1 cellular context compared by ENCODE assay signal in genomic region chr3:117404756-117405155, GRCh38.
TF ChIP-seq lines count a peak whose summit lies in the region.

No MANE protein-coding gene starts in this region.

TF ChIP-seq in HEK293, 187 proteins besides CTCF, POLR2A, EP300 and RAD21 (continued from another document):
- TF ChIP-seq, protein P1, sequence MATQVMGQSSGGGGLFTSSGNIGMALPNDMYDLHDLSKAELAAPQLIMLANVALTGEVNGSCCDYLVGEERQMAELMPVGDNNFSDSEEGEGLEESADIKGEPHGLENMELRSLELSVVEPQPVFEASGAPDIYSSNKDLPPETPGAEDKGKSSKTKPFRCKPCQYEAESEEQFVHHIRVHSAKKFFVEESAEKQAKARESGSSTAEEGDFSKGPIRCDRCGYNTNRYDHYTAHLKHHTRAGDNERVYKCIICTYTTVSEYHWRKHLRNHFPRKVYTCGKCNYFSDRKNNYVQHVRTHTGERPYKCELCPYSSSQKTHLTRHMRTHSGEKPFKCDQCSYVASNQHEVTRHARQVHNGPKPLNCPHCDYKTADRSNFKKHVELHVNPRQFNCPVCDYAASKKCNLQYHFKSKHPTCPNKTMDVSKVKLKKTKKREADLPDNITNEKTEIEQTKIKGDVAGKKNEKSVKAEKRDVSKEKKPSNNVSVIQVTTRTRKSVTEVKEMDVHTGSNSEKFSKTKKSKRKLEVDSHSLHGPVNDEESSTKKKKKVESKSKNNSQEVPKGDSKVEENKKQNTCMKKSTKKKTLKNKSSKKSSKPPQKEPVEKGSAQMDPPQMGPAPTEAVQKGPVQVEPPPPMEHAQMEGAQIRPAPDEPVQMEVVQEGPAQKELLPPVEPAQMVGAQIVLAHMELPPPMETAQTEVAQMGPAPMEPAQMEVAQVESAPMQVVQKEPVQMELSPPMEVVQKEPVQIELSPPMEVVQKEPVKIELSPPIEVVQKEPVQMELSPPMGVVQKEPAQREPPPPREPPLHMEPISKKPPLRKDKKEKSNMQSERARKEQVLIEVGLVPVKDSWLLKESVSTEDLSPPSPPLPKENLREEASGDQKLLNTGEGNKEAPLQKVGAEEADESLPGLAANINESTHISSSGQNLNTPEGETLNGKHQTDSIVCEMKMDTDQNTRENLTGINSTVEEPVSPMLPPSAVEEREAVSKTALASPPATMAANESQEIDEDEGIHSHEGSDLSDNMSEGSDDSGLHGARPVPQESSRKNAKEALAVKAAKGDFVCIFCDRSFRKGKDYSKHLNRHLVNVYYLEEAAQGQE (tag by site-specific recombination; IDR thresholded peaks at IDR 0.05): no peak
- TF ChIP-seq ZNF274 (IDR thresholded peaks at IDR 0.05; ENCODE audit: low read length) (no peak), ZNF274 (tag by site-specific recombination; IDR thresholded peaks at IDR 0.05; ENCODE audit: borderline replicate concordance) (no peak), ZNF140 (tag by site-specific recombination; IDR thresholded peaks at IDR 0.05) (no peak), ZNF600 (tag by site-specific recombination; IDR thresholded peaks at IDR 0.05) (no peak), ZBTB1 (tag by site-specific recombination; IDR thresholded peaks at IDR 0.05) (no peak), MEIS1 (CRISPR knock-in tag; IDR thresholded peaks at IDR 0.05; ENCODE audit: borderline replicate concordance) (no peak), ZNF132 (tag by site-specific recombination; IDR thresholded peaks at IDR 0.05; ENCODE audit: borderline replicate concordance) (no peak), GLIS1 (tag by site-specific recombination; IDR thresholded peaks at IDR 0.05) (no peak), BCL6B (tag by site-specific recombination; IDR thresholded peaks at IDR 0.05) (no peak), ZBTB8A (tag by site-specific recombination; IDR thresholded peaks at IDR 0.05) (no peak), ZNF416 (tag by site-specific recombination; IDR thresholded peaks at IDR 0.05) (no peak), ZNF692 (tag by site-specific recombination; IDR thresholded peaks at IDR 0.05) (no peak), REPIN1 (tag by site-specific recombination; IDR thresholded peaks at IDR 0.05; ENCODE audit: low read depth) (no peak), ZNF664 (tag by site-specific recombination; IDR thresholded peaks at IDR 0.05) (no peak), ZNF292 (tag by site-specific recombination; IDR thresholded peaks at IDR 0.05; ENCODE audit: borderline replicate concordance, low read depth) (no peak), ZNF121 (tag by site-specific recombination; IDR thresholded peaks at IDR 0.05) (no peak), HOXA7 (CRISPR knock-in tag; IDR thresholded peaks at IDR 0.05; ENCODE audit: borderline replicate concordance) (no peak), ZFP37 (tag by site-specific recombination; IDR thresholded peaks at IDR 0.05) (no peak), SCRT2 (tag by site-specific recombination; IDR thresholded peaks at IDR 0.05) (peak; percentile 48; the same call in 1 of the 2 replicates), ZNF23 (tag by site-specific recombination; IDR thresholded peaks at IDR 0.05; ENCODE audit: borderline replicate concordance) (no peak), ZNF18 (tag by site-specific recombination; IDR thresholded peaks at IDR 0.05) (no peak)
- TF ChIP-seq, protein P2, sequence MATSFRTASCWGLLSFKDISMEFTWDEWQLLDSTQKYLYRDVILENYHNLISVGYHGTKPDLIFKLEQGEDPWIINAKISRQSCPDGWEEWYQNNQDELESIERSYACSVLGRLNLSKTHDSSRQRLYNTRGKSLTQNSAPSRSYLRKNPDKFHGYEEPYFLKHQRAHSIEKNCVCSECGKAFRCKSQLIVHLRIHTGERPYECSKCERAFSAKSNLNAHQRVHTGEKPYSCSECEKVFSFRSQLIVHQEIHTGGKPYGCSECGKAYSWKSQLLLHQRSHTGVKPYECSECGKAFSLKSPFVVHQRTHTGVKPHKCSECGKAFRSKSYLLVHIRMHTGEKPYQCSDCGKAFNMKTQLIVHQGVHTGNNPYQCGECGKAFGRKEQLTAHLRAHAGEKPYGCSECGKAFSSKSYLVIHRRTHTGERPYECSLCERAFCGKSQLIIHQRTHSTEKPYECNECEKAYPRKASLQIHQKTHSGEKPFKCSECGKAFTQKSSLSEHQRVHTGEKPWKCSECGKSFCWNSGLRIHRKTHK (tag by site-specific recombination; IDR thresholded peaks at IDR 0.05): no peak
- TF ChIP-seq, protein P3, sequence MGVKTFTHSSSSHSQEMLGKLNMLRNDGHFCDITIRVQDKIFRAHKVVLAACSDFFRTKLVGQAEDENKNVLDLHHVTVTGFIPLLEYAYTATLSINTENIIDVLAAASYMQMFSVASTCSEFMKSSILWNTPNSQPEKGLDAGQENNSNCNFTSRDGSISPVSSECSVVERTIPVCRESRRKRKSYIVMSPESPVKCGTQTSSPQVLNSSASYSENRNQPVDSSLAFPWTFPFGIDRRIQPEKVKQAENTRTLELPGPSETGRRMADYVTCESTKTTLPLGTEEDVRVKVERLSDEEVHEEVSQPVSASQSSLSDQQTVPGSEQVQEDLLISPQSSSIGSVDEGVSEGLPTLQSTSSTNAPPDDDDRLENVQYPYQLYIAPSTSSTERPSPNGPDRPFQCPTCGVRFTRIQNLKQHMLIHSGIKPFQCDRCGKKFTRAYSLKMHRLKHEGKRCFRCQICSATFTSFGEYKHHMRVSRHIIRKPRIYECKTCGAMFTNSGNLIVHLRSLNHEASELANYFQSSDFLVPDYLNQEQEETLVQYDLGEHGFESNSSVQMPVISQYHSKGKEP (tag by site-specific recombination; IDR thresholded peaks at IDR 0.05): peak; percentile 73
- TF ChIP-seq, protein P4, sequence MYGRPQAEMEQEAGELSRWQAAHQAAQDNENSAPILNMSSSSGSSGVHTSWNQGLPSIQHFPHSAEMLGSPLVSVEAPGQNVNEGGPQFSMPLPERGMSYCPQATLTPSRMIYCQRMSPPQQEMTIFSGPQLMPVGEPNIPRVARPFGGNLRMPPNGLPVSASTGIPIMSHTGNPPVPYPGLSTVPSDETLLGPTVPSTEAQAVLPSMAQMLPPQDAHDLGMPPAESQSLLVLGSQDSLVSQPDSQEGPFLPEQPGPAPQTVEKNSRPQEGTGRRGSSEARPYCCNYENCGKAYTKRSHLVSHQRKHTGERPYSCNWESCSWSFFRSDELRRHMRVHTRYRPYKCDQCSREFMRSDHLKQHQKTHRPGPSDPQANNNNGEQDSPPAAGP (tag by site-specific recombination; IDR thresholded peaks at IDR 0.05): no peak
